In the genomic region with DNA sequence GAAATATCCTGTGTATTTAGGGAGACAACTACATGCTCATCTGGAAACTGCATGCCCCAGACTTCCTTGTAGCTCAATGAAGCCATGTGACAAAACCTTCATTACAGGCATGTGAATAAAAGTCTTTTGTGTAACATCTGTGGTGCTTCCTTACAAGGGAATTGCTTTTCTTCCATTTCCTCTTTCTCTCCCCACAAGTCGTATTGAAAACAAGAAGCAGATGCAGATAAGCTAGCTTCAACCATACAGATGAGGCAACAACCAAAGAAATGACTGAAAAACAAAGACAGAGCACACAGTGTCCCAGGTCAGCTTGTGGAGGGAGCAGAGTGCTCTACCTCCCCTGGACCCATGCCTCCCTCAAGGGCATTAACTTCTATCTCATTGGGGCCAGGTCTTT, we compare ENCODE assay signal across 1 cellular context.
TF ChIP-seq lines count a peak whose summit lies in the region.

No MANE protein-coding gene starts in this region.

TF ChIP-seq in HepG2, 621 proteins besides CTCF, POLR2A, EP300 and RAD21 (continued from another document):
- TF ChIP-seq ZNF317 (CRISPR knock-in tag; IDR thresholded peaks at IDR 0.05) = no peak
- TF ChIP-seq ZNF326 (CRISPR knock-in tag; IDR thresholded peaks at IDR 0.05; ENCODE audit: borderline replicate concordance) = no peak
- no peak for TF ChIP-seq STAG1 (CRISPR knock-in tag; IDR thresholded peaks at IDR 0.05)
- TF ChIP-seq, protein P1, sequence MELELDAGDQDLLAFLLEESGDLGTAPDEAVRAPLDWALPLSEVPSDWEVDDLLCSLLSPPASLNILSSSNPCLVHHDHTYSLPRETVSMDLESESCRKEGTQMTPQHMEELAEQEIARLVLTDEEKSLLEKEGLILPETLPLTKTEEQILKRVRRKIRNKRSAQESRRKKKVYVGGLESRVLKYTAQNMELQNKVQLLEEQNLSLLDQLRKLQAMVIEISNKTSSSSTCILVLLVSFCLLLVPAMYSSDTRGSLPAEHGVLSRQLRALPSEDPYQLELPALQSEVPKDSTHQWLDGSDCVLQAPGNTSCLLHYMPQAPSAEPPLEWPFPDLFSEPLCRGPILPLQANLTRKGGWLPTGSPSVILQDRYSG (CRISPR knock-in tag; IDR thresholded peaks at IDR 0.05) = no peak
- no peak for TF ChIP-seq TGIF2 (CRISPR knock-in tag; IDR thresholded peaks at IDR 0.05)
- TF ChIP-seq, protein P2, sequence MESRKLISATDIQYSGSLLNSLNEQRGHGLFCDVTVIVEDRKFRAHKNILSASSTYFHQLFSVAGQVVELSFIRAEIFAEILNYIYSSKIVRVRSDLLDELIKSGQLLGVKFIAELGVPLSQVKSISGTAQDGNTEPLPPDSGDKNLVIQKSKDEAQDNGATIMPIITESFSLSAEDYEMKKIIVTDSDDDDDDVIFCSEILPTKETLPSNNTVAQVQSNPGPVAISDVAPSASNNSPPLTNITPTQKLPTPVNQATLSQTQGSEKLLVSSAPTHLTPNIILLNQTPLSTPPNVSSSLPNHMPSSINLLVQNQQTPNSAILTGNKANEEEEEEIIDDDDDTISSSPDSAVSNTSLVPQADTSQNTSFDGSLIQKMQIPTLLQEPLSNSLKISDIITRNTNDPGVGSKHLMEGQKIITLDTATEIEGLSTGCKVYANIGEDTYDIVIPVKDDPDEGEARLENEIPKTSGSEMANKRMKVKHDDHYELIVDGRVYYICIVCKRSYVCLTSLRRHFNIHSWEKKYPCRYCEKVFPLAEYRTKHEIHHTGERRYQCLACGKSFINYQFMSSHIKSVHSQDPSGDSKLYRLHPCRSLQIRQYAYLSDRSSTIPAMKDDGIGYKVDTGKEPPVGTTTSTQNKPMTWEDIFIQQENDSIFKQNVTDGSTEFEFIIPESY (CRISPR knock-in tag; IDR thresholded peaks at IDR 0.05) = no peak
- TF ChIP-seq ZNF563 (CRISPR knock-in tag; IDR thresholded peaks at IDR 0.05) = no peak
